ENCODE assay signal across 1 cellular context in the genomic region with DNA sequence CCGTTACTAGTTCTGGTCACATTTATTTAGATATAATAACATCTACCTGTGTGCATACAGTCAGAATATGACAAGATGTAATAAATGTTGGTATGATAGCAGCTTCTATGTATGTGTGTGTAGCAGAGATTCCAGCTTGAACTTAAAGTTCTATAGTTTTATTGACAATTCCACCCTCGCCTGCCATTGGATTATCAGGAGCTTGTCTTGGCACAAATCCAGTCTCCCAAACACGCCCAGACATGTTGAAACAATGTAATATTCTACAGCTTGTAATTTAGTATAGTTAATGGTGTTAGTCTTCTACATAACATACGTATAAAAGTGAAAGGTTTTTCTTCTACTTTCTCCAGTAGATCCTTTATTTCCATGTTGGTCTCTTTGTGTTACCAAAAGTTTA.
TF ChIP-seq lines count a peak whose summit lies in the region.

No MANE protein-coding gene starts in this region.

TF ChIP-seq in H1, 55 proteins besides CTCF, POLR2A, EP300 and RAD21:
- no peak for TF ChIP-seq SIRT6 (IDR thresholded peaks at IDR 0.05; ENCODE audit: low read length)
- TF ChIP-seq, protein P1, sequence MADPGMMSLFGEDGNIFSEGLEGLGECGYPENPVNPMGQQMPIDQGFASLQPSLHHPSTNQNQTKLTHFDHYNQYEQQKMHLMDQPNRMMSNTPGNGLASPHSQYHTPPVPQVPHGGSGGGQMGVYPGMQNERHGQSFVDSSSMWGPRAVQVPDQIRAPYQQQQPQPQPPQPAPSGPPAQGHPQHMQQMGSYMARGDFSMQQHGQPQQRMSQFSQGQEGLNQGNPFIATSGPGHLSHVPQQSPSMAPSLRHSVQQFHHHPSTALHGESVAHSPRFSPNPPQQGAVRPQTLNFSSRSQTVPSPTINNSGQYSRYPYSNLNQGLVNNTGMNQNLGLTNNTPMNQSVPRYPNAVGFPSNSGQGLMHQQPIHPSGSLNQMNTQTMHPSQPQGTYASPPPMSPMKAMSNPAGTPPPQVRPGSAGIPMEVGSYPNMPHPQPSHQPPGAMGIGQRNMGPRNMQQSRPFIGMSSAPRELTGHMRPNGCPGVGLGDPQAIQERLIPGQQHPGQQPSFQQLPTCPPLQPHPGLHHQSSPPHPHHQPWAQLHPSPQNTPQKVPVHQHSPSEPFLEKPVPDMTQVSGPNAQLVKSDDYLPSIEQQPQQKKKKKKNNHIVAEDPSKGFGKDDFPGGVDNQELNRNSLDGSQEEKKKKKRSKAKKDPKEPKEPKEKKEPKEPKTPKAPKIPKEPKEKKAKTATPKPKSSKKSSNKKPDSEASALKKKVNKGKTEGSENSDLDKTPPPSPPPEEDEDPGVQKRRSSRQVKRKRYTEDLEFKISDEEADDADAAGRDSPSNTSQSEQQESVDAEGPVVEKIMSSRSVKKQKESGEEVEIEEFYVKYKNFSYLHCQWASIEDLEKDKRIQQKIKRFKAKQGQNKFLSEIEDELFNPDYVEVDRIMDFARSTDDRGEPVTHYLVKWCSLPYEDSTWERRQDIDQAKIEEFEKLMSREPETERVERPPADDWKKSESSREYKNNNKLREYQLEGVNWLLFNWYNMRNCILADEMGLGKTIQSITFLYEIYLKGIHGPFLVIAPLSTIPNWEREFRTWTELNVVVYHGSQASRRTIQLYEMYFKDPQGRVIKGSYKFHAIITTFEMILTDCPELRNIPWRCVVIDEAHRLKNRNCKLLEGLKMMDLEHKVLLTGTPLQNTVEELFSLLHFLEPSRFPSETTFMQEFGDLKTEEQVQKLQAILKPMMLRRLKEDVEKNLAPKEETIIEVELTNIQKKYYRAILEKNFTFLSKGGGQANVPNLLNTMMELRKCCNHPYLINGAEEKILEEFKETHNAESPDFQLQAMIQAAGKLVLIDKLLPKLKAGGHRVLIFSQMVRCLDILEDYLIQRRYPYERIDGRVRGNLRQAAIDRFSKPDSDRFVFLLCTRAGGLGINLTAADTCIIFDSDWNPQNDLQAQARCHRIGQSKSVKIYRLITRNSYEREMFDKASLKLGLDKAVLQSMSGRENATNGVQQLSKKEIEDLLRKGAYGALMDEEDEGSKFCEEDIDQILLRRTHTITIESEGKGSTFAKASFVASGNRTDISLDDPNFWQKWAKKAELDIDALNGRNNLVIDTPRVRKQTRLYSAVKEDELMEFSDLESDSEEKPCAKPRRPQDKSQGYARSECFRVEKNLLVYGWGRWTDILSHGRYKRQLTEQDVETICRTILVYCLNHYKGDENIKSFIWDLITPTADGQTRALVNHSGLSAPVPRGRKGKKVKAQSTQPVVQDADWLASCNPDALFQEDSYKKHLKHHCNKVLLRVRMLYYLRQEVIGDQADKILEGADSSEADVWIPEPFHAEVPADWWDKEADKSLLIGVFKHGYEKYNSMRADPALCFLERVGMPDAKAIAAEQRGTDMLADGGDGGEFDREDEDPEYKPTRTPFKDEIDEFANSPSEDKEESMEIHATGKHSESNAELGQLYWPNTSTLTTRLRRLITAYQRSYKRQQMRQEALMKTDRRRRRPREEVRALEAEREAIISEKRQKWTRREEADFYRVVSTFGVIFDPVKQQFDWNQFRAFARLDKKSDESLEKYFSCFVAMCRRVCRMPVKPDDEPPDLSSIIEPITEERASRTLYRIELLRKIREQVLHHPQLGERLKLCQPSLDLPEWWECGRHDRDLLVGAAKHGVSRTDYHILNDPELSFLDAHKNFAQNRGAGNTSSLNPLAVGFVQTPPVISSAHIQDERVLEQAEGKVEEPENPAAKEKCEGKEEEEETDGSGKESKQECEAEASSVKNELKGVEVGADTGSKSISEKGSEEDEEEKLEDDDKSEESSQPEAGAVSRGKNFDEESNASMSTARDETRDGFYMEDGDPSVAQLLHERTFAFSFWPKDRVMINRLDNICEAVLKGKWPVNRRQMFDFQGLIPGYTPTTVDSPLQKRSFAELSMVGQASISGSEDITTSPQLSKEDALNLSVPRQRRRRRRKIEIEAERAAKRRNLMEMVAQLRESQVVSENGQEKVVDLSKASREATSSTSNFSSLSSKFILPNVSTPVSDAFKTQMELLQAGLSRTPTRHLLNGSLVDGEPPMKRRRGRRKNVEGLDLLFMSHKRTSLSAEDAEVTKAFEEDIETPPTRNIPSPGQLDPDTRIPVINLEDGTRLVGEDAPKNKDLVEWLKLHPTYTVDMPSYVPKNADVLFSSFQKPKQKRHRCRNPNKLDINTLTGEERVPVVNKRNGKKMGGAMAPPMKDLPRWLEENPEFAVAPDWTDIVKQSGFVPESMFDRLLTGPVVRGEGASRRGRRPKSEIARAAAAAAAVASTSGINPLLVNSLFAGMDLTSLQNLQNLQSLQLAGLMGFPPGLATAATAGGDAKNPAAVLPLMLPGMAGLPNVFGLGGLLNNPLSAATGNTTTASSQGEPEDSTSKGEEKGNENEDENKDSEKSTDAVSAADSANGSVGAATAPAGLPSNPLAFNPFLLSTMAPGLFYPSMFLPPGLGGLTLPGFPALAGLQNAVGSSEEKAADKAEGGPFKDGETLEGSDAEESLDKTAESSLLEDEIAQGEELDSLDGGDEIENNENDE (IDR thresholded peaks at IDR 0.05; ENCODE audit: insufficient replicate concordance, low read length) = no peak
- no peak for TF ChIP-seq TAF7 (optimal IDR thresholded peaks at IDR 0.05; ENCODE audit: borderline replicate concordance, low read depth, low read length)
- no peak for TF ChIP-seq KDM5A (IDR thresholded peaks at IDR 0.05; ENCODE audit: low read length)
- TF ChIP-seq, protein P2, sequence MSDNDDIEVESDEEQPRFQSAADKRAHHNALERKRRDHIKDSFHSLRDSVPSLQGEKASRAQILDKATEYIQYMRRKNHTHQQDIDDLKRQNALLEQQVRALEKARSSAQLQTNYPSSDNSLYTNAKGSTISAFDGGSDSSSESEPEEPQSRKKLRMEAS (IDR thresholded peaks at IDR 0.05) = no peak
- no peak for TF ChIP-seq TEAD4 (IDR thresholded peaks at IDR 0.05; ENCODE audit: low read depth, low read length)
- TF ChIP-seq POU5F1 (IDR thresholded peaks at IDR 0.05; ENCODE audit: low read depth, low read length) = no peak
- TF ChIP-seq, protein P3, sequence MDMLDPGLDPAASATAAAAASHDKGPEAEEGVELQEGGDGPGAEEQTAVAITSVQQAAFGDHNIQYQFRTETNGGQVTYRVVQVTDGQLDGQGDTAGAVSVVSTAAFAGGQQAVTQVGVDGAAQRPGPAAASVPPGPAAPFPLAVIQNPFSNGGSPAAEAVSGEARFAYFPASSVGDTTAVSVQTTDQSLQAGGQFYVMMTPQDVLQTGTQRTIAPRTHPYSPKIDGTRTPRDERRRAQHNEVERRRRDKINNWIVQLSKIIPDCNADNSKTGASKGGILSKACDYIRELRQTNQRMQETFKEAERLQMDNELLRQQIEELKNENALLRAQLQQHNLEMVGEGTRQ (IDR thresholded peaks at IDR 0.05; ENCODE audit: low read length) = no peak
- no peak for TF ChIP-seq BACH1 (IDR thresholded peaks at IDR 0.05; ENCODE audit: low read length)
- no peak for TF ChIP-seq HDAC2 (IDR thresholded peaks at IDR 0.05; ENCODE audit: borderline replicate concordance in 1 of 2, low read depth in 2 of 2, low read length in 2 of 2)
- TF ChIP-seq SP2 (IDR thresholded peaks at IDR 0.05; ENCODE audit: low read length) = no peak
- no peak for TF ChIP-seq GABPA (IDR thresholded peaks at IDR 0.05; ENCODE audit: borderline replicate concordance, insufficient read depth, low read length)
- TF ChIP-seq JUN (IDR thresholded peaks at IDR 0.05; ENCODE audit: low read depth, low read length) = no peak
- no peak for TF ChIP-seq HDAC6 (IDR thresholded peaks at IDR 0.05; ENCODE audit: low read depth, low read length)
- TF ChIP-seq, protein P4, sequence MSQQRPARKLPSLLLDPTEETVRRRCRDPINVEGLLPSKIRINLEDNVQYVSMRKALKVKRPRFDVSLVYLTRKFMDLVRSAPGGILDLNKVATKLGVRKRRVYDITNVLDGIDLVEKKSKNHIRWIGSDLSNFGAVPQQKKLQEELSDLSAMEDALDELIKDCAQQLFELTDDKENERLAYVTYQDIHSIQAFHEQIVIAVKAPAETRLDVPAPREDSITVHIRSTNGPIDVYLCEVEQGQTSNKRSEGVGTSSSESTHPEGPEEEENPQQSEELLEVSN (IDR thresholded peaks at IDR 0.05) = no peak
- no peak for TF ChIP-seq SP1 (IDR thresholded peaks at IDR 0.05; ENCODE audit: low read depth, low read length)
- no peak for TF ChIP-seq SUZ12 (IDR thresholded peaks at IDR 0.05; ENCODE audit: low read length)
- no peak for TF ChIP-seq RXRA (IDR thresholded peaks at IDR 0.05; ENCODE audit: insufficient read depth, low read depth, low read length)
